In genomic region chr3:126113733-126114132, GRCh38 we compare ENCODE assay signal across 11 cellular contexts. TPM values are rescaled to one million over a fixed set of nuclear protein-coding genes. Genes with fewer than 3 reads are reported as not detected.
DNase-seq lines count a peak whose midpoint lies in the region; ATAC-seq and TF ChIP-seq lines count a peak whose summit lies in the region.
"Had no signal": no experiment of that assay in that cellular context is flagged by ENCODE, and none has a peak within 500 bp of the region (broad histone marks: within the 10 kb centered on the region; RNA-seq: fewer than 3 reads in every experiment).

No MANE protein-coding gene starts in this region.

- 78 to 89% (median 80%) methylated on average over 5 of the region's 5 CpGs for WGBS in psoas muscle, 3 donors

- peaks cover 0 to 31% of the 10 kb centered on the region in 2 donors for H3K36me3 ChIP-seq in psoas muscle (ENCODE audit: insufficient read depth in 1 of 2, low read depth in 1 of 2)

- H3K9me3 ChIP-seq in psoas muscle, result no peaks in the 10 kb centered on the region

- DNase-seq in NCI-H146 (lab: John Stamatoyannopoulos, UW) (peak; percentile 43), NCI-H146 treated with DMSO at 0.1 percent for 48 hours (lab: John Stamatoyannopoulos, UW; ENCODE audit: unreplicated experiment) (no peak), LNCaP clone FGC (ENCODE audit: low read depth) (no peak), epithelial cell of esophagus (ENCODE audit: low read depth) (no peak), psoas muscle (no peak), GF-D8 (lab: John Stamatoyannopoulos, UW) (no peak), globus pallidus (ENCODE audit: low spot score) (no peak)
- DNase-seq: AML-193, NCI-H1048 had no signal

- intact Hi-C loops in psoas muscle (cut with DNase I), result no loop called here

- TF ChIP-seq CTCF in LNCaP clone FGC (IDR thresholded peaks at IDR 0.05; ENCODE audit: control insufficient read depth, extremely low read depth, insufficient read depth) (0 out of 2 replicates have a peak, but pooled peaks have one; percentile 29), epithelial cell of esophagus (IDR thresholded peaks at IDR 0.05; ENCODE audit: insufficient read depth, low read depth, low read length, missing control alignments) (peak; percentile 35), psoas muscle (IDR thresholded peaks at IDR 0.05) (peak; percentile 42)

- H3K27me3 ChIP-seq in psoas muscle (ENCODE audit: insufficient read depth in 3 of 3, low read length in 2 of 3), result no peaks in the 10 kb centered on the region

- ATAC-seq in psoas muscle (peak; percentile 46 to 75 (median 70)), HG03521 (IDR thresholded peaks at IDR 0.05; ENCODE audit: unreplicated experiment) (no peak)

- H3K4me1 ChIP-seq in psoas muscle, result peaks cover 6% of the 10 kb centered on the region

- no peak overlapping the region for H3K27ac ChIP-seq in psoas muscle
- H3K27ac ChIP-seq: epithelial cell of prostate had no signal

- H3K4me3 ChIP-seq in LNCaP clone FGC (ENCODE audit: low read depth, low read length), result no peak overlapping the region
- no peak overlapping the region for H3K4me3 ChIP-seq in epithelial cell of esophagus (ENCODE audit: low read length)
- H3K4me3 ChIP-seq in psoas muscle, result no peak overlapping the region

RNA-seq across cellular contexts. Expression of gene SLC41A3, which starts 29.8 kb away (rescaled TPM):
- 10 to 100 TPM; 37.5 to 58.9 (median 45.3) TPM for total RNA-seq in psoas muscle
- 10 to 100 TPM; 28.7 to 36.9 (median 34.7) TPM for polyA plus RNA-seq in psoas muscle
